Comparison of ENCODE assay signal across 16 cellular contexts in the genomic region with DNA sequence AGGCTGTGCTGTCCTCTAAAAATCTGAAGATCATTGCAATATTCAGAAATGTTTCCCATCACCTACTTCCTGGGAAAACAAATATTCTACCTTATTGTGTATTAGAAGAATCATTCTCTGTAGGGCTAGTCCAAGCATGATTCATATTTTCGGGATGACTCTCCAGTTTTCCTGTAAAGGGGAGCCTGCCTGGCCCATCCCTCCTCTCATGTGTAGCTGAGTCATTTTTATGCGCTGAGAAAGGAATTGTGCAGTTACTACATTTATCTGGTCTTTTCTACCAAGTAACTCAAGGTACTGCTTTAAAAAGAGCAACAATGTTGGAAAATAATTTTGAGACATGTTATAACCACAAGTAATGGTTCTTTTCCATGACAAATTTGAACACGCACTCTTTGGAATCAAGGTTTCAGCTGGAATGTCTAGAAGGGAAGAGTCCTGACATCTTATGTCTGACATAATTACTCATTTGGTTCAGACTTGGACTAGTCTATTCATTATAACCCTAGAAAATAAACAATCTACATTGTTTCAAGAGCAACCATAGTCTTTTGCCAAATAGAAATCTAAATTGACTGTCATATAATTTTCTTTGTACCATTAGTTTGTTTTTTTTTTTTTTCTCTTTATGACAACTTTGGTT. TPM values are rescaled to one million over a fixed set of nuclear protein-coding genes. Genes with fewer than 3 reads are reported as not detected.
DNase-seq lines count a peak whose midpoint lies in the region; ATAC-seq and TF ChIP-seq lines count a peak whose summit lies in the region.
"Had no signal": no experiment of that assay in that cellular context is flagged by ENCODE, and none has a peak within 500 bp of the region (broad histone marks: within the 10 kb centered on the region; RNA-seq: fewer than 3 reads in every experiment).

No MANE protein-coding gene starts in this region.

- no peak overlapping the region for H3K23ac ChIP-seq in IMR-90 (ENCODE audit: low read depth, low read length)

- 0 out of 2 replicates have a peak overlapping the region, but pooled peaks have one; percentile 25 for H2BK20ac ChIP-seq in IMR-90 (ENCODE audit: low read depth, low read length)

- H3K27me3 ChIP-seq in IMR-90 (ENCODE audit: control insufficient read depth, insufficient read depth, low read length) (no peaks in the 10 kb centered on the region), Karpas-422 (ENCODE audit: low read length) (0 out of 2 replicates have a peak, but pooled peaks cover 3% of the 10 kb centered on the region)
- H3K27me3 ChIP-seq: adrenal gland, neutrophil had no signal

- no peak overlapping the region for H3K18ac ChIP-seq in IMR-90 (ENCODE audit: low read depth, low read length)

- no peaks in the 10 kb centered on the region for H3K79me2 ChIP-seq in Karpas-422 (ENCODE audit: low read length)

- POLR2A ChIA-PET in IMR-90 (lab: Charles Lee; ENCODE audit: unreplicated experiment): no interaction called here

- no peaks in the 10 kb centered on the region for H3K4me1 ChIP-seq in IMR-90 (ENCODE audit: control insufficient read depth, insufficient read depth, low read length)
- peaks cover 4% of the 10 kb centered on the region; the same call in 1 of the 2 replicates for H3K4me1 ChIP-seq in Karpas-422 (ENCODE audit: low read length)
- H3K4me1 ChIP-seq: adrenal gland had no signal

- TF ChIP-seq RAD21 in IMR-90 (IDR thresholded peaks at IDR 0.05; ENCODE audit: low read length): no peak

- H3K79me1 ChIP-seq in IMR-90 (ENCODE audit: low read depth in 1 of 2, low read length in 2 of 2): no peaks in the 10 kb centered on the region

- no peak overlapping the region for H2AK9ac ChIP-seq in IMR-90 (replicated peaks; ENCODE audit: low read depth, low read length, poor library complexity)

- no CpG with 5 or more reads among the region's 3 CpGs for WGBS in IMR-90 (ENCODE audit: extremely low coverage in 2 of 2, insufficient read length in 1 of 2), 2 experiments

- H3K9me2 ChIP-seq in Karpas-422 (replicated peaks; ENCODE audit: insufficient read depth, low read length): no peaks in the 10 kb centered on the region

- 0 out of 2 replicates have a peak overlapping the region, but pooled peaks have one; percentile 11 for H2BK120ac ChIP-seq in IMR-90 (ENCODE audit: low read depth, low read length)

- H3K9me3 ChIP-seq in IMR-90 (ENCODE audit: control insufficient read depth, insufficient read depth, low read length) (no peaks in the 10 kb centered on the region; the same call in 1 of the 2 replicates), Karpas-422 (ENCODE audit: low read length) (no peaks in the 10 kb centered on the region)
- H3K9me3 ChIP-seq: adrenal gland, neutrophil had no signal

- H2AK5ac ChIP-seq in IMR-90 (ENCODE audit: low read depth, low read length): no peak overlapping the region

- H3K4me2 ChIP-seq in IMR-90 (ENCODE audit: low read depth, low read length) (no peak overlapping the region), Karpas-422 (ENCODE audit: low read depth, low read length, poor library complexity, severe bottlenecking) (no peak overlapping the region)

- peak; percentile 22 for DNase-seq in 8988T
- peak; percentile 69 for DNase-seq in IMR-90
- DNase-seq in astrocyte of the spinal cord (ENCODE audit: low read depth, low spot score): peak; percentile 74
- peak; percentile 72 for DNase-seq in glomerular visceral epithelial cell (ENCODE audit: extremely low spot score)
- no peak for DNase-seq in Karpas-422
- no peak for DNase-seq in NCI-H1417 (lab: John Stamatoyannopoulos, UW)
- no peak for DNase-seq in medulla oblongata (ENCODE audit: extremely low spot score)
- DNase-seq in activated gamma-delta T cell (lab: John Stamatoyannopoulos, UW): no peak
- DNase-seq: activated CD4-positive, CD25-positive, alpha-beta regulatory T cell; activated T-cell treated with anti-CD3 and anti-CD28 coated beads for 4 hours; effector CD8-positive, alpha-beta T cell; hypothalamus; NCI-H1105 had no signal

- BruUV-seq in IMR-90 (replicated peaks; lab: Mats Ljungman, UMichigan): no TSS peak

- no peak overlapping the region for H4K8ac ChIP-seq in IMR-90 (ENCODE audit: low read depth in 2 of 2, low read length in 2 of 2)

- H3K4ac ChIP-seq in IMR-90 (ENCODE audit: low read depth, low read length): no peak overlapping the region

- H3K9me1 ChIP-seq in IMR-90 (ENCODE audit: insufficient read depth, low read length): no peaks in the 10 kb centered on the region

- no peak for TF ChIP-seq CTCF in IMR-90 (conservative IDR thresholded peaks at IDR 0.05; ENCODE audit: low read depth, low read length)
- no peak for TF ChIP-seq CTCF in astrocyte of the spinal cord (IDR thresholded peaks at IDR 0.05; ENCODE audit: low read depth, low read length)

- no peak for TF ChIP-seq POLR2A in IMR-90 (IDR thresholded peaks at IDR 0.05; ENCODE audit: low read depth, low read length)

- H3K27ac ChIP-seq in IMR-90 (ENCODE audit: insufficient read depth, low read length): no peak overlapping the region
- no peak overlapping the region for H3K27ac ChIP-seq in Karpas-422 (ENCODE audit: low read length)
- H3K27ac ChIP-seq: adrenal gland, neutrophil had no signal

- intact Hi-C loops in IMR-90 (cut with micrococcal nuclease): no loop called here

- no peak overlapping the region for H3K4me3 ChIP-seq in IMR-90 (ENCODE audit: insufficient read depth, low read depth, low read length)
- H3K4me3 ChIP-seq in astrocyte of the spinal cord (ENCODE audit: low read depth, low read length): no peak overlapping the region
- no peak overlapping the region for H3K4me3 ChIP-seq in Karpas-422 (ENCODE audit: low read length)
- H3K4me3 ChIP-seq: adrenal gland had no signal

- H2BK5ac ChIP-seq in IMR-90 (ENCODE audit: low read depth, low read length, poor library complexity, severe bottlenecking): peak overlapping the region; percentile 38

- CTCF ChIA-PET in IMR-90 (lab: Yijun Ruan, JAX): interaction anchor here (0.6 kb wide), 1 partner anchor 29 kb away, joined by 4 read pairs; no protein-coding TSS in a partner anchor

- dilution Hi-C loops in IMR-90 (cut with HindIII; ENCODE audit: low sequenced_read_pairs, unreplicated experiment): no loop called here

- no peak overlapping the region for H3K14ac ChIP-seq in IMR-90 (replicated peaks; ENCODE audit: low read depth, low read length)

- H4K5ac ChIP-seq in IMR-90 (ENCODE audit: low read depth, low read length): no peak overlapping the region

- H2AFZ ChIP-seq in IMR-90 (replicated peaks; ENCODE audit: low read length, poor library complexity): no peak overlapping the region
- H2AFZ ChIP-seq in Karpas-422 (ENCODE audit: low read length): no peak overlapping the region

- no peak overlapping the region for H4K91ac ChIP-seq in IMR-90 (ENCODE audit: insufficient read depth, low read depth, low read length)

- in situ Hi-C loops in IMR-90 (cut with MboI; ENCODE audit: low sequenced_read_pairs) (no loop called here), astrocyte of the spinal cord (cut with HindIII; ENCODE audit: low sequenced_read_pairs) (no loop called here)

- H2BK15ac ChIP-seq in IMR-90 (ENCODE audit: low read depth, low read length): no peak overlapping the region

- H3K56ac ChIP-seq in IMR-90 (ENCODE audit: extremely low read depth, insufficient read depth, low read length): no peak overlapping the region

- H3K9ac ChIP-seq in IMR-90 (ENCODE audit: low read depth, low read length) (no peak overlapping the region), Karpas-422 (ENCODE audit: low read length) (no peak overlapping the region)

- H3K36me3 ChIP-seq in IMR-90 (ENCODE audit: control insufficient read depth, insufficient read depth, low read length) (no peaks in the 10 kb centered on the region), Karpas-422 (ENCODE audit: insufficient read depth, low read length) (no peaks in the 10 kb centered on the region)
- H3K36me3 ChIP-seq: adrenal gland, neutrophil had no signal

- H4K20me1 ChIP-seq in IMR-90 (ENCODE audit: insufficient read depth, low read length) (no peaks in the 10 kb centered on the region), Karpas-422 (ENCODE audit: insufficient read depth, low read depth, low read length) (no peaks in the 10 kb centered on the region)

- peak; percentile 91 for ATAC-seq in IMR-90 (ENCODE audit: low read depth)

TF ChIP-seq in IMR-90, 13 proteins besides CTCF, POLR2A, EP300 and RAD21:
- TF ChIP-seq MAFK (IDR thresholded peaks at IDR 0.05; ENCODE audit: low read depth, low read length): no peak
- TF ChIP-seq MAZ (IDR thresholded peaks at IDR 0.05; ENCODE audit: borderline replicate concordance, low read depth, low read length): no peak
- no peak for TF ChIP-seq MXI1 (IDR thresholded peaks at IDR 0.05; ENCODE audit: borderline replicate concordance, low read depth, low read length)
- no peak for TF ChIP-seq CHD1 (IDR thresholded peaks at IDR 0.05; ENCODE audit: low read depth, low read length)
- TF ChIP-seq FOS (IDR thresholded peaks at IDR 0.05; ENCODE audit: low read depth, low read length): no peak
- TF ChIP-seq NFE2L2 (IDR thresholded peaks at IDR 0.05; ENCODE audit: low read depth, low read length): no peak
- TF ChIP-seq RCOR1 (IDR thresholded peaks at IDR 0.05; ENCODE audit: insufficient replicate concordance, low read length): no peak
- no peak for TF ChIP-seq RFX5 (IDR thresholded peaks at IDR 0.05; ENCODE audit: low read depth, low read length)
- TF ChIP-seq BHLHE40 (IDR thresholded peaks at IDR 0.05; ENCODE audit: low read depth, low read length): no peak

RNA-seq across cellular contexts. Expression of a gene that starts 6.6 kb away (rescaled TPM):
- total RNA-seq in IMR-90 (2012; rRNA removed): not detected in 2 replicates
- polyA plus RNA-seq in IMR-90 (2012; rRNA removed): not detected in 2 replicates
- not detected in 2 replicates for polyA plus RNA-seq in IMR-90 (2012; cell fraction: cytosol; rRNA removed)
- not detected in 2 replicates for polyA plus RNA-seq in IMR-90 (2012; cell fraction: nucleus; rRNA removed; ENCODE audit: low replicate concordance)
- total RNA-seq in Karpas-422 (2014; rRNA removed; shearing (Covaris generic); ENCODE audit: low replicate concordance): not detected in 2 replicates
- total RNA-seq: lung microvascular endothelial cell had no signal

RNA-seq across cellular contexts. Expression of a gene that starts 43.8 kb away (rescaled TPM):
- total RNA-seq in IMR-90 (2012; rRNA removed): 1.7 and 2.3 TPM in 2 replicates
- 1.4 and 1.8 TPM in 2 replicates for polyA plus RNA-seq in IMR-90 (2012; rRNA removed)
- 0.41 and 0.58 TPM in 2 replicates for polyA plus RNA-seq in IMR-90 (2012; cell fraction: cytosol; rRNA removed)
- 0.17 and 0.65 TPM in 2 replicates for polyA plus RNA-seq in IMR-90 (2012; cell fraction: nucleus; rRNA removed; ENCODE audit: low replicate concordance)
- total RNA-seq in Karpas-422 (2014; rRNA removed; shearing (Covaris generic); ENCODE audit: low replicate concordance): not detected in 2 replicates

Comparison
In these comparisons a context has a peak if more than half of its experiments do, and no peak if none do; other contexts are left out.
1. DNase-seq: peak in 8988T (single experiment), IMR-90 (single experiment), astrocyte of the spinal cord (single experiment) and glomerular visceral epithelial cell (single experiment); none in Karpas-422 (single experiment), NCI-H1417 (0 of 3), medulla oblongata (single experiment) and activated gamma-delta T cell (single experiment).